Comparison of ENCODE assay signal across 6 cellular contexts in genomic region chr16:29791845-29792797, GRCh38.
DNase-seq lines count a peak whose midpoint lies in the region; ATAC-seq and TF ChIP-seq lines count a peak whose summit lies in the region.

No MANE protein-coding gene starts in this region.

- no peak for TF ChIP-seq CTCF in DND-41 (IDR thresholded peaks at IDR 0.05; ENCODE audit: borderline replicate concordance, extremely low read depth, low read length, poor library complexity, severe bottlenecking)
- no peak for TF ChIP-seq CTCF in VCaP (conservative IDR thresholded peaks at IDR 0.05)

- peaks cover 58% of the 10 kb centered on the region for H3K36me3 ChIP-seq in DND-41 (ENCODE audit: insufficient read depth, low read length)

- H3K4me1 ChIP-seq in DND-41 (ENCODE audit: insufficient read depth, low read length), result peaks cover 43% of the 10 kb centered on the region

- H3K27me3 Mint-ChIP-seq in memory B cell, result no peaks in the 10 kb centered on the region

- peak overlapping the region; percentile 88 for H3K4me2 ChIP-seq in DND-41 (ENCODE audit: insufficient read depth, low read length)

- ATAC-seq in DND-41 (ENCODE audit: insufficient read depth, low read depth), result no peak
- no peak for ATAC-seq in memory B cell (ENCODE audit: low read depth)
- ATAC-seq in HG03342 (IDR thresholded peaks at IDR 0.05; ENCODE audit: unreplicated experiment), result no peak

- H3K9ac ChIP-seq in DND-41 (ENCODE audit: low read depth, low read length), result peak overlapping the region; percentile 91

- H3K36me3 Mint-ChIP-seq in memory B cell, result peaks cover 8% of the 10 kb centered on the region

- no peaks in the 10 kb centered on the region for H3K9me3 Mint-ChIP-seq in memory B cell

- no peak overlapping the region for H2AFZ ChIP-seq in DND-41 (ENCODE audit: low read depth, low read length)

- H3K27ac ChIP-seq in DND-41 (ENCODE audit: low read length), result peak overlapping the region; percentile 96
- H3K27ac ChIP-seq in VCaP, result peak overlapping the region; percentile 92

- H3K27ac Mint-ChIP-seq in memory B cell, result peak overlapping the region; percentile 91

- H3K4me3 ChIP-seq in DND-41 (ENCODE audit: low read depth in 1 of 2, low read length in 2 of 2), result peak overlapping the region; percentile 77 to 85; a peak in 3 of 4 replicates

- H3K27me3 ChIP-seq in DND-41 (ENCODE audit: insufficient read depth, low read length, poor library complexity), result no peaks in the 10 kb centered on the region

- H3K79me2 ChIP-seq in DND-41 (ENCODE audit: insufficient read depth, low read length), result peaks cover 76% of the 10 kb centered on the region

- H4K20me1 ChIP-seq in DND-41 (ENCODE audit: insufficient read depth, low read length), result peaks cover 26% of the 10 kb centered on the region; the same call in 1 of the 2 replicates

- no peak for DNase-seq in DND-41
- no peak for DNase-seq in memory B cell (ENCODE audit: low spot score in 2 of 2)
- DNase-seq in activated gamma-delta T cell treated with Interleukin-2 at 50 U/mL for 16 hours, result no peak
- no peak for DNase-seq in inferior parietal cortex (ENCODE audit: extremely low spot score)

- no peaks in the 10 kb centered on the region for H3K9me3 ChIP-seq in DND-41 (ENCODE audit: insufficient read depth, low read length, severe bottlenecking)

- H3K4me1 Mint-ChIP-seq in memory B cell, result peaks cover 30% of the 10 kb centered on the region

- peak overlapping the region; percentile 90 for H3K4me3 Mint-ChIP-seq in memory B cell
